ENCODE assay signal across 11 cellular contexts in the genomic region with DNA sequence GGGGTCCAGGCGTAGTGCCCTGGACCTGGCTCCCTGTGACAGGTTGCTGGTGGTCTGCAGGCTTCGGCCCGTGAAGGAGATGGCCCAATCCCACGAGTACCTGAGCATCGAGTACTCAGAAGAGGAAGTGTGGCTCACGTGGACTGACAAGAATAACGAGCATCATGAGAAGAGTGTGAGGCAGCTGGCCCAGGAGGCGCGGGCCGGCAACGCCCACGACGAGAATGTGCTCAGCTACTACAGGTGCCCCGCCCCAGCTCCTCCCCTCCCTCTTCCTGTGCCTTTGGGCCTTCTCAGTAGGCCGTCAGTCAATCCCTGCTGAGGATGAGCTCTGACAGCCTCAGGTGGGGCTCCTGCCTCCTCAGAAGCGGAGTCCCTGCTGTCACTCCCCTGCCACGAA. TPM values are rescaled to one million over a fixed set of nuclear protein-coding genes. Genes with fewer than 3 reads are reported as not detected.
DNase-seq lines count a peak whose midpoint lies in the region; ATAC-seq, FAIRE-seq and TF ChIP-seq lines count a peak whose summit lies in the region.
"Had no signal": no experiment of that assay in that cellular context is flagged by ENCODE, and none has a peak within 500 bp of the region (broad histone marks: within the 10 kb centered on the region; RNA-seq: fewer than 3 reads in every experiment).

No MANE protein-coding gene starts in this region.

- no peak overlapping the region for H2AFZ ChIP-seq in GM12878 (ENCODE audit: control insufficient read depth, low read depth, low read length)

- peaks cover 8% of the 10 kb centered on the region for H3K36me3 Mint-ChIP-seq in T-helper 17 cell (ENCODE audit: low read depth)

- FAIRE-seq in GM12878 (lab: Jason Lieb, UNC) (no peak), small intestine (lab: Jason Lieb, UNC) (no peak)

- TF ChIP-seq EP300 in GM12878 (IDR thresholded peaks at IDR 0.05; ENCODE audit: borderline replicate concordance in 1 of 2, control insufficient read depth in 1 of 2, low read depth in 2 of 2, low read length in 2 of 2) = no peak

- H3K9ac ChIP-seq in GM12878 (ENCODE audit: control insufficient read depth, insufficient read depth, low read length) = no peak overlapping the region

- in situ Hi-C loops in GM12878 (cut with MboI) = no loop called here

- ATAC-seq in T-helper 17 cell (peak; percentile 98), GM12878 (no peak), HG03097 (IDR thresholded peaks at IDR 0.05; ENCODE audit: low FRiP score, unreplicated experiment) (no peak)

- H3K4me2 ChIP-seq in GM12878 (ENCODE audit: control insufficient read depth, insufficient read depth) = no peak overlapping the region

- 31% methylated on average over 14 of the region's 17 CpGs for WGBS in GM12878 (ENCODE audit: insufficient coverage, insufficient replicate concordance, low lambda C conversion rate, missing lambda C conversion rate)
- WGBS in small intestine, 3 donors = 35 to 52% (median 51%) methylated on average over 17 of the region's 17 CpGs

- H3K4me1 Mint-ChIP-seq in T-helper 17 cell = peaks cover 15% of the 10 kb centered on the region

- DNase-seq in GM06990 (ENCODE audit: extremely low read depth, insufficient read length) = peak; percentile 62
- peak; percentile 37 to 49 (median 48) for DNase-seq in T-helper 17 cell
- DNase-seq in GM12878 (ENCODE audit: low read depth, low spot score) = no peak
- peak; percentile 78 for DNase-seq in small intestine
- DNase-seq in COR-L47 (lab: John Stamatoyannopoulos, UW) = no peak
- DNase-seq in NCI-H2196 treated with DMSO at 0.1 percent for 48 hours (lab: John Stamatoyannopoulos, UW; ENCODE audit: unreplicated experiment) = no peak
- DNase-seq in cardiac septum (ENCODE audit: low spot score) = no peak
- DNase-seq: DMS 273 treated with DMSO at 0.1 percent for 48 hours, foreskin fibroblast had no signal

- H3K27ac ChIP-seq in GM12878 (ENCODE audit: control insufficient read depth, insufficient read depth) = no peak overlapping the region
- H3K27ac ChIP-seq in small intestine (ENCODE audit: low read depth in 1 of 2, low read length in 1 of 2) = peak overlapping the region in 1 of 2 donors; percentile 32

- no peaks in the 10 kb centered on the region for H3K27me3 Mint-ChIP-seq in T-helper 17 cell
- H3K27me3 Mint-ChIP-seq: stimulated activated naive CD8-positive, alpha-beta T cell treated with anti-CD3 and anti-CD28 coated beads, Interleukin-15, Interleukin-2, amounts not matched to agents 100 ng/mL and 50 ng/mL, for 24 hours had no signal

- CTCF ChIA-PET in GM12878 (lab: Yijun Ruan, JAX) = no interaction called here

- H3K4me1 ChIP-seq in GM12878 (ENCODE audit: control insufficient read depth, insufficient read depth, low read length) = no peaks in the 10 kb centered on the region
- H3K4me1 ChIP-seq in small intestine (ENCODE audit: control insufficient read depth in 2 of 2, insufficient read depth in 1 of 2, low read depth in 1 of 2, low read length in 1 of 2) = no peaks in the 10 kb centered on the region

- no TSS peak for BruUV-seq in GM12878 (replicated peaks; lab: Mats Ljungman, UMichigan)

- H3K36me3 ChIP-seq in GM06990 (ENCODE audit: control insufficient read depth, insufficient read depth, low read length) = peaks cover 43% of the 10 kb centered on the region
- H3K36me3 ChIP-seq in GM12878 (ENCODE audit: control insufficient read depth in 2 of 2, insufficient read depth in 2 of 2, low read length in 1 of 2) = peaks cover 20 to 38% of the 10 kb centered on the region in 2 experiments
- H3K36me3 ChIP-seq in small intestine (ENCODE audit: control insufficient read depth in 2 of 2, insufficient read depth in 2 of 2, low read length in 2 of 2) = peaks cover 22 to 56% of the 10 kb centered on the region in 2 donors

- no peak for TF ChIP-seq RAD21 in GM12878 (IDR thresholded peaks at IDR 0.05; ENCODE audit: insufficient read depth, low read depth, low read length)

- H3K27ac Mint-ChIP-seq in T-helper 17 cell = peak overlapping the region; percentile 86
- H3K27ac Mint-ChIP-seq: stimulated activated naive CD8-positive, alpha-beta T cell treated with anti-CD3 and anti-CD28 coated beads, Interleukin-15, Interleukin-2, amounts not matched to agents 100 ng/mL and 50 ng/mL, for 24 hours had no signal

- SMC1A ChIA-PET in GM12878 (lab: Charles Lee; ENCODE audit: uncharacterized antibody, unreplicated experiment) = no interaction called here

- intact Hi-C loops in GM12878 (cut with micrococcal nuclease; ENCODE audit: unreplicated experiment) (no loop called here), cardiac septum (cut with DNase I) (no loop called here)

- no peak for TF ChIP-seq CTCF in GM06990 (IDR thresholded peaks at IDR 0.05; ENCODE audit: insufficient read depth, low read length, poor library complexity, severe bottlenecking)
- TF ChIP-seq CTCF in GM12878 (IDR thresholded peaks at IDR 0.05 in 2 of 3, conservative IDR thresholded peaks at IDR 0.05 in 1 of 3; ENCODE audit: control insufficient read depth in 2 of 3, extremely low read depth in 1 of 3, insufficient read depth in 1 of 3, low read depth in 3 of 3, low read length in 3 of 3) = no peak

- RAD21 ChIA-PET in GM12878 (lab: Charles Lee; ENCODE audit: unreplicated experiment) = no interaction called here

- POLR2A ChIA-PET in GM12878 (lab: Charles Lee) = no interaction called here

- no peaks in the 10 kb centered on the region for H3K79me2 ChIP-seq in GM12878 (ENCODE audit: control insufficient read depth, insufficient read depth, low read length)

- TF ChIP-seq POLR2A in GM12878 (IDR thresholded peaks at IDR 0.05; ENCODE audit: low read depth, low read length) = no peak

- H3K4me3 ChIP-seq in GM06990 (replicated peaks; ENCODE audit: low read depth, low read length) = no peak overlapping the region
- no peak overlapping the region for H3K4me3 ChIP-seq in GM12878
- H3K4me3 ChIP-seq in small intestine (ENCODE audit: low read depth in 1 of 2, low read length in 2 of 2) = no peak overlapping the region

- no peak overlapping the region for H3K4me3 Mint-ChIP-seq in T-helper 17 cell
- H3K4me3 Mint-ChIP-seq: stimulated activated naive CD8-positive, alpha-beta T cell treated with anti-CD3 and anti-CD28 coated beads, Interleukin-15, Interleukin-2, amounts not matched to agents 100 ng/mL and 50 ng/mL, for 24 hours had no signal

- H3K27me3 ChIP-seq in GM06990 (replicated peaks; ENCODE audit: control insufficient read depth, insufficient read depth, low read length) = no peaks in the 10 kb centered on the region
- H3K27me3 ChIP-seq in GM12878 (replicated peaks in 1 of 2; ENCODE audit: control insufficient read depth in 2 of 2, insufficient read depth in 2 of 2, low read length in 1 of 2) = no peaks in the 10 kb centered on the region
- no peaks in the 10 kb centered on the region for H3K27me3 ChIP-seq in small intestine (ENCODE audit: control insufficient read depth in 2 of 2, insufficient read depth in 2 of 2, low read length in 2 of 2)

- H3K9me3 ChIP-seq in T-helper 17 cell (ENCODE audit: control insufficient read depth, low read length, poor library complexity, severe bottlenecking) = no peaks in the 10 kb centered on the region
- no peaks in the 10 kb centered on the region for H3K9me3 ChIP-seq in GM12878 (replicated peaks; ENCODE audit: control insufficient read depth, insufficient read depth, low read length)
- no peaks in the 10 kb centered on the region for H3K9me3 ChIP-seq in small intestine (ENCODE audit: control insufficient read depth, low read depth)

- no peaks in the 10 kb centered on the region for H4K20me1 ChIP-seq in GM12878 (ENCODE audit: control insufficient read depth, insufficient read depth)

TF ChIP-seq in GM12878, 131 proteins besides CTCF, POLR2A, EP300 and RAD21 (continues in another document):
- TF ChIP-seq MEF2B (IDR thresholded peaks at IDR 0.05; ENCODE audit: partially characterized antibody, poor library complexity, severe bottlenecking) = no peak

RNA-seq across cellular contexts. Expression of a gene that starts 42.6 kb away (rescaled TPM):
- total RNA-seq in T-helper 17 cell (10 to 100 TPM; 17.3 to 19.8 TPM), GM12878 (2014; rRNA removed) (40.6 and 44.0 TPM in 2 replicates), GM12878 (2014; rRNA removed; fragmentation: Illumina TruSeq; extraction: Trizol) (54.5 and 60.1 TPM in 2 replicates), GM12878 (2021) (80.6 and 90.2 TPM in 2 replicates), cardiac septum (209 TPM)
- total RNA-seq in GM12878 (2013; cell fraction: nucleolus; rRNA removed) = 12.7 and 13.3 TPM in 2 replicates
- polyA plus RNA-seq in GM12878 (2011; ENCODE audit: low read depth) = 7.9 TPM
- polyA plus RNA-seq in GM12878 (2011; rRNA removed) (37.1 and 44.3 TPM in 2 replicates), GM12878 (2014; fragmentation: Illumina TruSeq; extraction: Trizol) (27.3 and 61.8 TPM in 2 replicates), GM12878 (2014; fragmentation: Nextera tagmentation; extraction: Ambion mirVana) (100 to 1,000 TPM; 433 to 478 TPM), GM12878 (2014; rRNA removed) (43.5 and 44.2 TPM in 2 replicates), GM12878 (2016; fragmentation: Nextera tagmentation; extraction: Ambion mirVana) (100 to 1,000 TPM; 206 to 230 TPM), small intestine (10 to 100 TPM; 36.5 to 51.7 (median 36.7) TPM)
- polyA plus RNA-seq in GM12878 (2011; cell fraction: cytosol; rRNA removed) = 12.9 and 21.3 TPM in 2 replicates
- polyA plus RNA-seq in GM12878 (2011; cell fraction: nucleus; rRNA removed) = 11.8 and 18.5 TPM in 2 replicates
- polyA plus RNA-seq in GM12878 (2012) = 56.3 and 86.6 TPM in 2 replicates
- 6.4 and 8.3 TPM in 2 replicates for polyA minus RNA-seq in GM12878 (2011; rRNA and poly(A)+ RNA removed)
- 7.2 and 16.2 TPM in 2 replicates for polyA minus RNA-seq in GM12878 (2011; cell fraction: cytosol; rRNA and poly(A)+ RNA removed)
- 4.1 and 5.9 TPM in 2 replicates for polyA minus RNA-seq in GM12878 (2011; cell fraction: nucleus; rRNA and poly(A)+ RNA removed)

RNA-seq across cellular contexts. Expression of a gene that starts 47.8 kb away (rescaled TPM):
- total RNA-seq in T-helper 17 cell = 10 to 100 TPM; 48.1 to 48.3 TPM
- total RNA-seq in GM12878 (2013; cell fraction: nucleolus; rRNA removed) = 77.4 and 90.2 TPM in 2 replicates
- total RNA-seq in GM12878 (2014; rRNA removed) = 12.7 and 15.4 TPM in 2 replicates
- total RNA-seq in GM12878 (2014; rRNA removed; fragmentation: Illumina TruSeq; extraction: Trizol) = 7.6 and 8.3 TPM in 2 replicates
- 30.3 and 34.0 TPM in 2 replicates for total RNA-seq in GM12878 (2021)
- polyA plus RNA-seq in GM12878 (2011; ENCODE audit: low read depth) = 7.4 TPM
- polyA plus RNA-seq in GM12878 (2011; rRNA removed) = 7.2 and 15.6 TPM in 2 replicates
- 16.7 and 18.8 TPM in 2 replicates for polyA plus RNA-seq in GM12878 (2011; cell fraction: cytosol; rRNA removed)
- 202 and 205 TPM in 2 replicates for polyA plus RNA-seq in GM12878 (2011; cell fraction: nucleus; rRNA removed)
- polyA plus RNA-seq in GM12878 (2012) = 13.1 and 19.2 TPM in 2 replicates
- polyA plus RNA-seq in GM12878 (2014; fragmentation: Illumina TruSeq; extraction: Trizol) = 6.7 and 14.6 TPM in 2 replicates
- under 1 TPM; 0.32 to 0.44 TPM for polyA plus RNA-seq in GM12878 (2014; fragmentation: Nextera tagmentation; extraction: Ambion mirVana)
- polyA plus RNA-seq in GM12878 (2014; rRNA removed) = 23.0 and 27.0 TPM in 2 replicates
- 1 to 10 TPM; 8.9 to 9.1 TPM for polyA plus RNA-seq in GM12878 (2016; fragmentation: Nextera tagmentation; extraction: Ambion mirVana)
- polyA minus RNA-seq in GM12878 (2011; rRNA and poly(A)+ RNA removed) = 27.9 and 34.0 TPM in 2 replicates
- polyA minus RNA-seq in GM12878 (2011; cell fraction: cytosol; rRNA and poly(A)+ RNA removed) = 12.8 and 14.2 TPM in 2 replicates
- polyA minus RNA-seq in GM12878 (2011; cell fraction: nucleus; rRNA and poly(A)+ RNA removed) = 43.2 and 61.9 TPM in 2 replicates
- 10 to 100 TPM; 51.6 to 62.7 (median 55.5) TPM for polyA plus RNA-seq in small intestine
- total RNA-seq in cardiac septum = 6.9 TPM

Comparison
In these comparisons a context has a peak if more than half of its experiments do, and no peak if none do; other contexts are left out.
1. DNase-seq: peak in GM06990 (single experiment), T-helper 17 cell (3 of 3) and small intestine (single experiment); none in GM12878 (single experiment), COR-L47 (single experiment), NCI-H2196 treated with DMSO at 0.1 percent for 48 hours (single experiment) and cardiac septum (single experiment).